ENCODE assay signal across 1 cellular context in the genomic region with DNA sequence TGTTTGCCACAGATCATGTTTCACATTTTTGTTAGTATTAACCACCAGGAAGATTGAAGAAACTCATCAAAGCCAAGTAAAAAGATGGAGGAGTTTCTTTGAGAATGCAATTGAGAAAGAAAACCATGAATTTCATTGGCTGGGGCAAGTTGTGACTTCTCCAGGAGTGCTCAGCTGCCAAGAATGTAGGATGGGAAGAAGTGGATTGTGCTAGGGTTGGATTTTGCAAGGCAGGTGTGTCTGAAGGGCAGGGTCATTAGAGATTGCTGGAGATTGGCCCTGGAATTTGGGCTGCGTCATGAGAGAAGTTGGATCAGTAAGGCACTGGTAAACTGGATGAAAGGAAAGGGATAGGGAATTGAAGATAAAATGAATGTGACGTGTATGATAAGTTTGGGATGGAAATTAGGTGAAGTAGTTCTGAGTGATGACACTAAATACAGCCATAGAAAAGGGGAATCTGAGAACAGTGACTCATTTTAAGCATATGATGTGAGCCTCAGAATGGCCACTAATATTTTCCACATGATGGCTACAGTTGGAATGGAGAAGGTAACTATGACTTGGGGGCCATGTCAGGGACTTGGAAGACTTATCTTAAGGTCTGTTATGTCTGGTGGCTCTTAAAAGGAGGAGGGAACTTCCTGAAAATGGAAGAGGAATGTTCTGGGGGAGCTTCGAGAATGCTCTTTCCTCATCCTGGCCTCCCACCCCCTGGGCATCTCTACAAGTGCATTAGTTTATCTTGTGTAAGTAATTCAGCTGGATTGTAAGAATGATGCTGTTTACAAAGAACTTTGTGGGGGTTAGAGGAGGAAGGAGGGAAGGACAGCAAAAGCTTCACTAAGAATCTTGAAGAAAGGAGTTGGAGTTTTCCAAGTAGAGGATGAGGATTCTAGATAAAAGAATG.
TF ChIP-seq lines count a peak whose summit lies in the region.

No MANE protein-coding gene starts in this region.

TF ChIP-seq in H1, 55 proteins besides CTCF, POLR2A, EP300 and RAD21 (continued from another document):
- TF ChIP-seq ASH2L (IDR thresholded peaks at IDR 0.05; ENCODE audit: low read length) (no peak), PHF8 (conservative IDR thresholded peaks at IDR 0.05; ENCODE audit: low read depth, low read length) (no peak), GTF2F1 (IDR thresholded peaks at IDR 0.05; ENCODE audit: borderline replicate concordance, low read depth, low read length) (no peak), FOSL1 (IDR thresholded peaks at IDR 0.05; ENCODE audit: insufficient read depth, low read depth, low read length) (no peak), RXRA (IDR thresholded peaks at IDR 0.05; ENCODE audit: insufficient read depth, low read depth, low read length) (no peak), MAFK (IDR thresholded peaks at IDR 0.05; ENCODE audit: low read depth, low read length) (no peak), SP4 (IDR thresholded peaks at IDR 0.05; ENCODE audit: low read length) (no peak), SRF (IDR thresholded peaks at IDR 0.05; ENCODE audit: low read depth, low read length) (no peak), YY1 (IDR thresholded peaks at IDR 0.05; ENCODE audit: low read depth, low read length) (no peak), NANOG (IDR thresholded peaks at IDR 0.05; ENCODE audit: insufficient read depth, low read depth, low read length, poor library complexity, severe bottlenecking) (no peak)
